ENCODE assay signal across 8 cellular contexts in the genomic region with DNA sequence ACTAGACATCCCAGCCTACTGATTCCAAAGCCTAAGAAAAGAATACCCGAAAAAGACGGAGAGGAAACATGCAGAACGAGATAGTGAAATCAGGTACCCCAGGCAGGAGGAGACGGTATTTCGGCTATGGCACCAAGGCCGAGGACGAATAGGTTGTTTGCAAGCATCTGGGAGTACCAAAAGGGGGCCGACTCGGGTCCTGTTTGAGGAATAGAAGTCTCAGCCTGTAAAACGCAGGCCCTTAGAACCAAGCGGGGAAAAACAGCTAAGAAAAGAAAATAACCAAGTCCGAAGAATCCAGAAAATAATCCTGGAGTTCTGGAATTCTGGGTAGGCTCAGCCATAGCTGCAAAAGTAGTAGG. TPM values are rescaled to one million over a fixed set of nuclear protein-coding genes. Genes with fewer than 3 reads are reported as not detected.
DNase-seq lines count a peak whose midpoint lies in the region; ATAC-seq lines count a peak whose summit lies in the region.

No MANE protein-coding gene starts in this region.

- H3K36me3 ChIP-seq in HUES64 (ENCODE audit: insufficient read depth, low read length) (peaks cover 48% of the 10 kb centered on the region), iPS-15b (ENCODE audit: control insufficient read depth, insufficient read depth, low read length) (peaks cover 34% of the 10 kb centered on the region)

- H3K27me3 ChIP-seq in HUES64 (ENCODE audit: insufficient read depth, low read length) (no peaks in the 10 kb centered on the region), iPS-15b (ENCODE audit: control insufficient read depth, insufficient read depth, low read length) (no peaks in the 10 kb centered on the region)

- peak overlapping the region; percentile 94 for H3K9ac ChIP-seq in HUES64 (ENCODE audit: low read depth, low read length)
- peak overlapping the region; percentile 99 for H3K9ac ChIP-seq in iPS-15b (ENCODE audit: low read depth, low read length)

- WGBS in HUES64 = 2% methylated on average over 12 of the region's 12 CpGs

- peak overlapping the region; percentile 96 for H3K27ac ChIP-seq in HUES64 (ENCODE audit: low read depth, low read length)

- peak overlapping the region; percentile 84 for H3K4me3 Mint-ChIP-seq in activated naive CD4-positive, alpha-beta T cell treated with anti-CD3 and anti-CD28 coated beads for 36 hours

- peaks cover 14% of the 10 kb centered on the region for H3K36me3 Mint-ChIP-seq in activated naive CD4-positive, alpha-beta T cell treated with anti-CD3 and anti-CD28 coated beads for 36 hours (ENCODE audit: low read depth)

- H3K27me3 Mint-ChIP-seq in activated naive CD4-positive, alpha-beta T cell treated with anti-CD3 and anti-CD28 coated beads for 36 hours (ENCODE audit: low read depth) = no peaks in the 10 kb centered on the region

- peaks cover 9% of the 10 kb centered on the region; the same call in 1 of the 2 replicates for H3K4me1 ChIP-seq in HUES64 (ENCODE audit: insufficient read depth, low read length)
- H3K4me1 ChIP-seq in iPS-15b (ENCODE audit: control insufficient read depth, insufficient read depth, low read length) = peaks cover 5% of the 10 kb centered on the region

- H3K4me3 ChIP-seq in HUES64 (ENCODE audit: low read length) (peak overlapping the region; percentile 99), iPS-15b (ENCODE audit: low read depth, low read length) (peak overlapping the region; percentile 88)

- CTCF ChIA-PET in activated naive CD4-positive, alpha-beta T cell treated with anti-CD3 and anti-CD28 coated beads for 36 hours (lab: Charles Lee) = interaction anchor here (0.7 to 9.9 kb wide), 15 partner anchors 9 to 149 kb away, joined by 3 to 71 read pairs (median 6); a partner anchor contains a TSS

- intact Hi-C loops in activated naive CD4-positive, alpha-beta T cell treated with anti-CD3 and anti-CD28 coated beads for 36 hours (cut with micrococcal nuclease) = loop anchor here (5.0 kb wide), 1 partner anchor 210 kb away; a partner anchor contains a TSS

- no peaks in the 10 kb centered on the region for H3K9me3 ChIP-seq in HUES64 (ENCODE audit: insufficient read depth, low read depth, low read length)
- no peaks in the 10 kb centered on the region for H3K9me3 ChIP-seq in iPS-15b (ENCODE audit: control insufficient read depth, insufficient read depth, low read length)

- no peaks in the 10 kb centered on the region for H3K9me3 Mint-ChIP-seq in activated naive CD4-positive, alpha-beta T cell treated with anti-CD3 and anti-CD28 coated beads for 36 hours

- peak overlapping the region; percentile 98 for H3K27ac Mint-ChIP-seq in activated naive CD4-positive, alpha-beta T cell treated with anti-CD3 and anti-CD28 coated beads for 36 hours

- peak; percentile 16 for DNase-seq in ACHN
- DNase-seq in activated naive CD4-positive, alpha-beta T cell treated with anti-CD3 and anti-CD28 coated beads for 36 hours = peak; percentile 47
- peak; percentile 12 for DNase-seq in stimulated activated naive CD4-positive, alpha-beta T cell treated with Interleukin-2 at 50 U/mL for 16 hours (lab: John Stamatoyannopoulos, UW)
- DNase-seq in NCI-H2107 (lab: John Stamatoyannopoulos, UW) = no peak
- DNase-seq in DMS153 (lab: John Stamatoyannopoulos, UW) = no peak

- in situ Hi-C loops in ACHN (cut with HindIII; ENCODE audit: low pct_ligation_motif_present, low pct_unique_long_range_greater_than_20kb, low sequenced_read_pairs) = no loop called here

- peaks cover 36% of the 10 kb centered on the region for H3K4me1 Mint-ChIP-seq in activated naive CD4-positive, alpha-beta T cell treated with anti-CD3 and anti-CD28 coated beads for 36 hours (ENCODE audit: low read depth)

- no peak for ATAC-seq in HG03095 (IDR thresholded peaks at IDR 0.05; ENCODE audit: unreplicated experiment)

RNA-seq across cellular contexts. Expression of a gene that starts 0.5 kb away (rescaled TPM):
- 45.2 TPM for polyA plus RNA-seq in HUES64 (2013, experiment 1 of 2)
- polyA plus RNA-seq in HUES64 (2013, experiment 2 of 2) = 46.3 TPM
- total RNA-seq in activated naive CD4-positive, alpha-beta T cell treated with anti-CD3 and anti-CD28 coated beads for 36 hours = 10 to 100 TPM; 35.3 to 39.5 TPM

RNA-seq across cellular contexts. Expression of a gene that starts 29.3 kb away (rescaled TPM):
- polyA plus RNA-seq in HUES64 (2013, experiment 1 of 2) = 27.3 TPM
- 25.2 TPM for polyA plus RNA-seq in HUES64 (2013, experiment 2 of 2)
- total RNA-seq in activated naive CD4-positive, alpha-beta T cell treated with anti-CD3 and anti-CD28 coated beads for 36 hours = 10 to 100 TPM; 66.9 to 69.2 TPM

RNA-seq across cellular contexts. Expression of a gene that starts 56.7 kb away (rescaled TPM):
- 19.7 TPM for polyA plus RNA-seq in HUES64 (2013, experiment 1 of 2)
- polyA plus RNA-seq in HUES64 (2013, experiment 2 of 2) = 23.4 TPM
- 10 to 100 TPM; 17.7 TPM for total RNA-seq in activated naive CD4-positive, alpha-beta T cell treated with anti-CD3 and anti-CD28 coated beads for 36 hours

Comparison
In these comparisons a context has a peak if more than half of its experiments do, and no peak if none do; other contexts are left out.
1. DNase-seq: peak in ACHN (single experiment), activated naive CD4-positive, alpha-beta T cell treated with anti-CD3 and anti-CD28 coated beads for 36 hours (single experiment) and stimulated activated naive CD4-positive, alpha-beta T cell treated with Interleukin-2 at 50 U/mL for 16 hours (single experiment); none in NCI-H2107 (single experiment) and DMS153 (single experiment).